8 cellular contexts compared by ENCODE assay signal in genomic region chr2:162073776-162074578, GRCh38. TPM values are rescaled to one million over a fixed set of nuclear protein-coding genes. Genes with fewer than 3 reads are reported as not detected.
A peak's percentile ranks its signal among the peaks of the same experiment; 100 is the strongest.
DNase-seq lines count a peak whose midpoint lies in the region; ATAC-seq and TF ChIP-seq lines count a peak whose summit lies in the region.

Gene DPP4, minus strand, starts transcription at chr2:162074215. Its CDS starts 234 bp downstream, at chr2:162073981.

- H3K36me3 ChIP-seq in NT2/D1 (ENCODE audit: insufficient read depth, insufficient read length, low read length) (no peaks in the 10 kb centered on the region), right atrium auricular region (no peaks in the 10 kb centered on the region), gastrocnemius medialis (no peaks in the 10 kb centered on the region)

- H3K4me3 ChIP-seq in NT2/D1 (ENCODE audit: insufficient read length, low read depth), result peak within 1 kb of the TSS; percentile 76
- peak within 1 kb of the TSS; percentile 53 to 58 for H3K4me3 ChIP-seq in right atrium auricular region
- peak within 1 kb of the TSS; percentile 43 to 56 (median 54) for H3K4me3 ChIP-seq in gastrocnemius medialis

- H3K27me3 ChIP-seq in NT2/D1 (ENCODE audit: insufficient read depth, insufficient read length) (peaks cover 40% of the 10 kb centered on the region), right atrium auricular region (peaks cover 0 to 6% of the 10 kb centered on the region in 2 donors), gastrocnemius medialis (peaks cover 3 to 16% (median 7%) of the 10 kb centered on the region in 3 donors)

- peak within 1 kb of the TSS in 1 of 2 donors; percentile 41 for H3K27ac ChIP-seq in right atrium auricular region
- H3K27ac ChIP-seq in gastrocnemius medialis, result peak within 1 kb of the TSS in 1 of 4 donors; percentile 37

- H3K9ac ChIP-seq in NT2/D1 (ENCODE audit: insufficient read length, low read depth), result peak within 1 kb of the TSS; percentile 79

- peak; percentile 1 for DNase-seq in NCI-H510A treated with DMSO at 0.1 percent for 48 hours (lab: John Stamatoyannopoulos, UW)
- DNase-seq in NCI-H510A (lab: John Stamatoyannopoulos, UW), result no peak
- DNase-seq in NT2/D1 (ENCODE audit: low read depth, low spot score), result no peak
- DNase-seq in activated gamma-delta T cell treated with Interleukin-2 at 50 U/mL for 16 hours, result peak; percentile 40
- DNase-seq in right atrium auricular region (ENCODE audit: low spot score), result no peak
- no peak for DNase-seq in gastrocnemius medialis
- DNase-seq in cerebellar nuclear complex (lab: John Stamatoyannopoulos, UW), result no peak

- H3K9me3 ChIP-seq in NT2/D1 (ENCODE audit: insufficient read depth, low read length) (peaks cover 6% of the 10 kb centered on the region; the same call in 1 of the 2 replicates), right atrium auricular region (peaks cover under 1 to 6% of the 10 kb centered on the region in 2 donors), gastrocnemius medialis (no peaks in the 10 kb centered on the region)

- intact Hi-C loops in gastrocnemius medialis (cut with DNase I; ENCODE audit: low total_unique reads), result no loop called here

- ATAC-seq in HG02798 (IDR thresholded peaks at IDR 0.05; ENCODE audit: poor library complexity, unreplicated experiment) (peak; percentile 88), gastrocnemius medialis (peak in 1 of 2 donors; percentile 48)

- no peak for TF ChIP-seq POLR2A in gastrocnemius medialis (IDR thresholded peaks at IDR 0.05)

- in situ Hi-C loops in gastrocnemius medialis (cut with MboI; ENCODE audit: low sequenced_read_pairs in 4 of 4), result no loop called here

- TF ChIP-seq CTCF in right atrium auricular region (IDR thresholded peaks at IDR 0.05) (no peak), gastrocnemius medialis (IDR thresholded peaks at IDR 0.05 in 4 of 5, conservative IDR thresholded peaks at IDR 0.05 in 1 of 5) (no peak)

- H3K4me1 ChIP-seq in NT2/D1 (ENCODE audit: insufficient read depth, insufficient read length) (peaks cover 7% of the 10 kb centered on the region), right atrium auricular region (peaks cover 0 to 8% of the 10 kb centered on the region in 2 donors), gastrocnemius medialis (peaks cover 4 to 5% of the 10 kb centered on the region in 2 donors)

RNA-seq across cellular contexts. Expression of gene DPP4, which starts in this region (rescaled TPM):
- total RNA-seq in right atrium auricular region (1 to 10 TPM; 4.5 to 6.8 TPM), gastrocnemius medialis (1 to 10 TPM; 2.2 to 7.9 (median 3.7) TPM)

Comparison
In these comparisons a context has a peak if more than half of its experiments do, and no peak if none do; other contexts are left out.
1. DNase-seq: peak in NCI-H510A treated with DMSO at 0.1 percent for 48 hours (single experiment) and activated gamma-delta T cell treated with Interleukin-2 at 50 U/mL for 16 hours (single experiment); none in NCI-H510A (single experiment), NT2/D1 (single experiment), right atrium auricular region (single experiment), gastrocnemius medialis (0 of 2) and cerebellar nuclear complex (0 of 2).
2. Peak in every context shown above with its lines, with median percentiles within 50 percentile points of each other: H3K4me3 ChIP-seq.